ENCODE assay signal across 14 cellular contexts in genomic region chr9:31699836-31700235, GRCh38.
DNase-seq lines count a peak whose midpoint lies in the region; ATAC-seq and TF ChIP-seq lines count a peak whose summit lies in the region.
"Had no signal": no experiment of that assay in that cellular context is flagged by ENCODE, and none has a peak within 500 bp of the region (broad histone marks: within the 10 kb centered on the region; RNA-seq: fewer than 3 reads in every experiment).

No MANE protein-coding gene starts in this region.

- no peaks in the 10 kb centered on the region for H3K36me3 ChIP-seq in mammary epithelial cell (ENCODE audit: insufficient read depth, low read length)
- H3K36me3 ChIP-seq in neural cell (ENCODE audit: insufficient read depth, low read length): no peaks in the 10 kb centered on the region
- H3K36me3 ChIP-seq: BE2C had no signal

- H3K27ac Mint-ChIP-seq in activated T-helper 17 cell treated with anti-CD3 and anti-CD28 coated beads, Interleukin-2, amount 50 U/mL, for 72 hours: no peak overlapping the region
- no peak overlapping the region for H3K27ac Mint-ChIP-seq in activated naive CD4-positive, alpha-beta T cell treated with anti-CD3 and anti-CD28 coated beads, Interleukin-2, amount 10 ng/mL, durations not matched to agents 7 days and 5 days

- peaks cover 22% of the 10 kb centered on the region for H3K4me1 ChIP-seq in mammary epithelial cell (ENCODE audit: insufficient read depth, low read length)
- H3K4me1 ChIP-seq: A549 had no signal

- H3K36me3 Mint-ChIP-seq in activated T-cell treated with anti-CD3 and anti-CD28 coated beads, Interleukin-2, amount 50 U/mL, for 4 hours (ENCODE audit: insufficient read depth): no peaks in the 10 kb centered on the region
- no peaks in the 10 kb centered on the region for H3K36me3 Mint-ChIP-seq in activated T-helper 17 cell treated with anti-CD3 and anti-CD28 coated beads, Interleukin-2, amount 50 U/mL, for 72 hours (ENCODE audit: low read depth)
- H3K36me3 Mint-ChIP-seq in activated naive CD4-positive, alpha-beta T cell treated with anti-CD3 and anti-CD28 coated beads, Interleukin-2, amount 10 ng/mL, durations not matched to agents 7 days and 5 days: no peaks in the 10 kb centered on the region
- H3K36me3 Mint-ChIP-seq: CD4-positive, alpha-beta memory T cell had no signal

- H2AFZ ChIP-seq in mammary epithelial cell (ENCODE audit: low read depth, low read length): no peak overlapping the region
- no peak overlapping the region for H2AFZ ChIP-seq in neural cell (ENCODE audit: low read depth, low read length)
- H2AFZ ChIP-seq: GM23248 had no signal

- H3K9ac ChIP-seq in mammary epithelial cell (ENCODE audit: insufficient read depth, low read length): no peak overlapping the region
- peak overlapping the region; percentile 35 for H3K9ac ChIP-seq in neural cell (ENCODE audit: low read length)
- H3K9ac ChIP-seq: GM23248 had no signal

- in situ Hi-C loops in mammary epithelial cell (cut with MboI; ENCODE audit: low sequenced_read_pairs in 2 of 2): no loop called here

- peaks cover 19% of the 10 kb centered on the region for H3K4me1 Mint-ChIP-seq in activated T-cell treated with anti-CD3 and anti-CD28 coated beads, Interleukin-2, amount 50 U/mL, for 4 hours (ENCODE audit: low read depth)
- H3K4me1 Mint-ChIP-seq in activated T-helper 17 cell treated with anti-CD3 and anti-CD28 coated beads, Interleukin-2, amount 50 U/mL, for 72 hours: peaks cover 9% of the 10 kb centered on the region
- H3K4me1 Mint-ChIP-seq in activated naive CD4-positive, alpha-beta T cell treated with anti-CD3 and anti-CD28 coated beads, Interleukin-2, amount 10 ng/mL, durations not matched to agents 7 days and 5 days: peaks cover 2% of the 10 kb centered on the region

- no peak for TF ChIP-seq RAD21 in neural cell (conservative IDR thresholded peaks at IDR 0.05)

- H3K4me3 ChIP-seq in mammary epithelial cell (replicated peaks in 1 of 3; ENCODE audit: insufficient read depth in 1 of 3, low read depth in 2 of 3, low read length in 3 of 3) (peak overlapping the region in 1 of 3 experiments; percentile 28), neural cell (ENCODE audit: low read length) (peak overlapping the region; percentile 30)
- H3K4me3 ChIP-seq: A549, GM12878, GM23248 had no signal

- intact Hi-C loops in mammary epithelial cell (cut with micrococcal nuclease): loop anchor here (1.0 kb wide), 1 partner anchor 126 kb away; no protein-coding TSS in a partner anchor

- H3K79me2 ChIP-seq in mammary epithelial cell (ENCODE audit: insufficient read depth, low read length) (no peaks in the 10 kb centered on the region), neural cell (replicated peaks; ENCODE audit: insufficient read depth, low read length) (no peaks in the 10 kb centered on the region)

- H3K27ac ChIP-seq in mammary epithelial cell (ENCODE audit: insufficient read depth, low read depth, low read length) (peak overlapping the region; percentile 20), neural cell (ENCODE audit: low read length) (peak overlapping the region; percentile 87)
- H3K27ac ChIP-seq: A549, C4-2B, GM23248 had no signal

- no peak for TF ChIP-seq EP300 in neural cell (conservative IDR thresholded peaks at IDR 0.05; ENCODE audit: poor library complexity, severe bottlenecking)

- peak; percentile 25 to 64 for ATAC-seq in activated T-cell treated with anti-CD3 and anti-CD28 coated beads, Interleukin-2, amount 50 U/mL, for 4 hours
- ATAC-seq in activated T-helper 17 cell treated with anti-CD3 and anti-CD28 coated beads, Interleukin-2, amount 50 U/mL, for 72 hours (replicated peaks): peak; percentile 66
- ATAC-seq in GM18868 (IDR thresholded peaks at IDR 0.05; ENCODE audit: unreplicated experiment): no peak
- ATAC-seq: A549, GM12878 had no signal

- no peaks in the 10 kb centered on the region for H3K9me2 ChIP-seq in neural cell (ENCODE audit: insufficient read depth, low read length)

- peaks cover 4% of the 10 kb centered on the region for H3K9me3 Mint-ChIP-seq in activated T-cell treated with anti-CD3 and anti-CD28 coated beads, Interleukin-2, amount 50 U/mL, for 4 hours
- peaks cover 16% of the 10 kb centered on the region for H3K9me3 Mint-ChIP-seq in activated T-helper 17 cell treated with anti-CD3 and anti-CD28 coated beads, Interleukin-2, amount 50 U/mL, for 72 hours
- H3K9me3 Mint-ChIP-seq in activated naive CD4-positive, alpha-beta T cell treated with anti-CD3 and anti-CD28 coated beads, Interleukin-2, amount 10 ng/mL, durations not matched to agents 7 days and 5 days: peaks cover 1% of the 10 kb centered on the region

- BruUV-seq in mammary epithelial cell (replicated peaks; lab: Mats Ljungman, UMichigan): no TSS peak

- dilution Hi-C loops in mammary epithelial cell (cut with HindIII; ENCODE audit: low sequenced_read_pairs): no loop called here

- H3K4me2 ChIP-seq in mammary epithelial cell (ENCODE audit: insufficient read depth, low read depth, low read length): peak overlapping the region; percentile 28
- H3K4me2 ChIP-seq in neural cell (ENCODE audit: low read length): no peak overlapping the region
- H3K4me2 ChIP-seq: A549 had no signal

- CTCF ChIA-PET in mammary epithelial cell (lab: Charles Lee; ENCODE audit: low non-redundant PET): no interaction called here
- CTCF ChIA-PET in activated naive CD4-positive, alpha-beta T cell treated with anti-CD3 and anti-CD28 coated beads, Interleukin-2, amount 10 ng/mL, durations not matched to agents 7 days and 5 days (lab: Charles Lee): no interaction called here

- H3K4me3 Mint-ChIP-seq in activated T-cell treated with anti-CD3 and anti-CD28 coated beads, Interleukin-2, amount 50 U/mL, for 4 hours: no peak overlapping the region
- no peak overlapping the region for H3K4me3 Mint-ChIP-seq in activated T-helper 17 cell treated with anti-CD3 and anti-CD28 coated beads, Interleukin-2, amount 50 U/mL, for 72 hours
- H3K4me3 Mint-ChIP-seq in activated naive CD4-positive, alpha-beta T cell treated with anti-CD3 and anti-CD28 coated beads, Interleukin-2, amount 10 ng/mL, durations not matched to agents 7 days and 5 days: no peak overlapping the region
- H3K4me3 Mint-ChIP-seq: CD4-positive, alpha-beta memory T cell had no signal

- H3K9me3 ChIP-seq in mammary epithelial cell (replicated peaks; ENCODE audit: insufficient read depth, low read length) (no peaks in the 10 kb centered on the region), neural cell (ENCODE audit: low read length) (no peaks in the 10 kb centered on the region)
- H3K9me3 ChIP-seq: A549, BE2C had no signal

- H3K27me3 ChIP-seq in mammary epithelial cell (ENCODE audit: insufficient read depth, low read length): no peaks in the 10 kb centered on the region
- no peaks in the 10 kb centered on the region for H3K27me3 ChIP-seq in neural cell (ENCODE audit: insufficient read depth, low read depth, low read length)
- H3K27me3 ChIP-seq: BE2C had no signal

- H4K20me1 ChIP-seq in mammary epithelial cell (ENCODE audit: insufficient read depth, low read length): no peaks in the 10 kb centered on the region
- H4K20me1 ChIP-seq in neural cell (ENCODE audit: insufficient read depth): no peaks in the 10 kb centered on the region

- no peak for TF ChIP-seq CTCF in mammary epithelial cell (conservative IDR thresholded peaks at IDR 0.05 in 1 of 2, IDR thresholded peaks at IDR 0.05 in 1 of 2; ENCODE audit: extremely low read depth in 1 of 2, insufficient read depth in 1 of 2, low read depth in 1 of 2, low read length in 2 of 2)
- TF ChIP-seq CTCF in neural cell (IDR thresholded peaks at IDR 0.05; ENCODE audit: poor library complexity, severe bottlenecking): no peak

- peaks cover 11% of the 10 kb centered on the region for H3F3A ChIP-seq in neural cell (ENCODE audit: insufficient read depth, low read length, poor library complexity, severe bottlenecking)

- DNase-seq in activated T-cell treated with anti-CD3 and anti-CD28 coated beads, Interleukin-2, amount 50 U/mL, for 4 hours: no peak
- DNase-seq in activated T-cell treated with anti-CD3 and anti-CD28 coated beads, Interleukin-2, amount 50 U/mL, for 48 hours: no peak
- DNase-seq in mammary epithelial cell: no peak
- DNase-seq in activated naive CD4-positive, alpha-beta T cell treated with anti-CD3 and anti-CD28 coated beads, Interleukin-2, amount 10 ng/mL, durations not matched to agents 7 days and 5 days: no peak
- DNase-seq: BE2C, DMS79, GM23248 had no signal

- no peaks in the 10 kb centered on the region for H3K27me3 Mint-ChIP-seq in activated T-cell treated with anti-CD3 and anti-CD28 coated beads, Interleukin-2, amount 50 U/mL, for 4 hours (ENCODE audit: low read depth)
- no peaks in the 10 kb centered on the region for H3K27me3 Mint-ChIP-seq in activated T-helper 17 cell treated with anti-CD3 and anti-CD28 coated beads, Interleukin-2, amount 50 U/mL, for 72 hours
- H3K27me3 Mint-ChIP-seq in activated naive CD4-positive, alpha-beta T cell treated with anti-CD3 and anti-CD28 coated beads, Interleukin-2, amount 10 ng/mL, durations not matched to agents 7 days and 5 days: no peaks in the 10 kb centered on the region
- H3K27me3 Mint-ChIP-seq: CD4-positive, alpha-beta memory T cell had no signal

TF ChIP-seq in neural cell, 6 proteins besides CTCF, POLR2A, EP300 and RAD21:
- TF ChIP-seq EZH2 (IDR thresholded peaks at IDR 0.05; ENCODE audit: borderline replicate concordance, insufficient read depth, low read length, poor library complexity, severe bottlenecking): no peak
